15 cellular contexts compared by ENCODE assay signal in the genomic region with DNA sequence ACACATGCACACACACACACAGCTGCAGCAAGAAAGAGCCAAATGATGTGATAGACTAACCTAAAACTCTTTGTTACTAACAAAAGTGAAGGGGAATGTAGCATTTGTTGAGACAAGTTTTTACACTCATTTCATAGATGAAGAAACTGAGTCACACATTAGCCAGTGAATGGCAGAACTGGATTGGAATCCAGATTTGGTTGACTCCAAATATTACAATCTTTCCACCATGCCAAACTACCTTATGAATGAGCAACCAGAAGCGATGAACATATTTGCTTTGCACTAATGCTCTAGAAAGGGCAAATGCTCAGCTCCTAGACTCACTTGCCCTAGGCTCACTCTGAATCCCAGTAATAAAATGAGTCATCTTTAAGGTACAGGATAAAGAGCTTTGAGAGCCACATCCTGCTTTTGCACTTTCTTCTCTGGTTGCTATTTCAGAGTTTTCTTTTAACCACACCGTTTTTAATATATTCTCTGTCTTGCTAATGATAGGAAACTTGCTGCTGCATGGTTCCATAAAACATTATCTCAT.
DNase-seq lines count a peak whose midpoint lies in the region; ATAC-seq, FAIRE-seq and TF ChIP-seq lines count a peak whose summit lies in the region.
"Had no signal": no experiment of that assay in that cellular context is flagged by ENCODE, and none has a peak within 500 bp of the region (broad histone marks: within the 10 kb centered on the region; RNA-seq: fewer than 3 reads in every experiment).

No MANE protein-coding gene starts in this region.

- no peak for ATAC-seq in heart left ventricle
- no peak for ATAC-seq in HG02885 (IDR thresholded peaks at IDR 0.05; ENCODE audit: poor library complexity, unreplicated experiment)
- ATAC-seq: GM12878 had no signal

- FAIRE-seq in bronchial epithelial cell (lab: Jason Lieb, UNC) = no peak
- FAIRE-seq: A204.1, GM12878, GM18507 had no signal

- TF ChIP-seq POLR2A in heart left ventricle (IDR thresholded peaks at IDR 0.05) = no peak

- WGBS in heart left ventricle, 4 donors = 85 to 91% (median 89%) methylated on average over 2 of the region's 2 CpGs

- intact Hi-C loops in heart left ventricle (cut with DNase I) = no loop called here

- TF ChIP-seq CTCF in RWPE1 (conservative IDR thresholded peaks at IDR 0.05; ENCODE audit: low read depth) = no peak
- TF ChIP-seq CTCF in bronchial epithelial cell (IDR thresholded peaks at IDR 0.05; ENCODE audit: insufficient read depth, low read length, severe bottlenecking) = no peak
- TF ChIP-seq CTCF in heart left ventricle (IDR thresholded peaks at IDR 0.05) = no peak

- DNase-seq in Jurkat, Clone E6-1 (ENCODE audit: low read depth, low spot score) = peak; percentile 19
- DNase-seq in RWPE1 (ENCODE audit: low spot score) (peak; percentile 16), bronchial epithelial cell (ENCODE audit: low read depth) (peak; percentile 15), renal cortical epithelial cell (ENCODE audit: low read depth) (peak; percentile 6), NCI-H128 (lab: John Stamatoyannopoulos, UW; ENCODE audit: unreplicated experiment) (no peak), heart left ventricle (no peak), medulla oblongata (ENCODE audit: extremely low spot score) (no peak)
- DNase-seq: C1 segment of cervical spinal cord; Calu3; CD4-positive, alpha-beta T cell; DMS 273 treated with DMSO at 0.1 percent for 48 hours had no signal

- CTCF ChIA-PET in RWPE1 (lab: Yijun Ruan, JAX) = no interaction called here

- no peaks in the 10 kb centered on the region for H3K4me1 ChIP-seq in heart left ventricle

- H3K9me3 ChIP-seq in heart left ventricle = no peaks in the 10 kb centered on the region

- no peaks in the 10 kb centered on the region for H3K27me3 ChIP-seq in bronchial epithelial cell (ENCODE audit: control insufficient read depth, insufficient read depth, low read length)
- H3K27me3 ChIP-seq in heart left ventricle = no peaks in the 10 kb centered on the region

- H3K27ac ChIP-seq in RWPE1 = no peak overlapping the region
- H3K27ac ChIP-seq in heart left ventricle = no peak overlapping the region

- POLR2A ChIA-PET in RWPE1 (lab: Yijun Ruan, JAX; ENCODE audit: low non-redundant PET) = no interaction called here

- no peaks in the 10 kb centered on the region for H3K36me3 ChIP-seq in bronchial epithelial cell (ENCODE audit: control insufficient read depth, insufficient read depth, low read length)
- no peaks in the 10 kb centered on the region for H3K36me3 ChIP-seq in heart left ventricle

- H3K4me3 ChIP-seq in Jurkat, Clone E6-1 (ENCODE audit: low read length) = no peak overlapping the region
- no peak overlapping the region for H3K4me3 ChIP-seq in bronchial epithelial cell (ENCODE audit: low read depth, low read length)
- H3K4me3 ChIP-seq in heart left ventricle = no peak overlapping the region
- H3K4me3 ChIP-seq: GM12878 had no signal

Comparison
In these comparisons a context has a peak if more than half of its experiments do, and no peak if none do; other contexts are left out.
1. DNase-seq: peak in Jurkat, Clone E6-1 (single experiment), RWPE1 (single experiment), bronchial epithelial cell (single experiment) and renal cortical epithelial cell (single experiment); none in NCI-H128 (single experiment), heart left ventricle (0 of 5) and medulla oblongata (single experiment).